15 cellular contexts compared by ENCODE assay signal in the genomic region with DNA sequence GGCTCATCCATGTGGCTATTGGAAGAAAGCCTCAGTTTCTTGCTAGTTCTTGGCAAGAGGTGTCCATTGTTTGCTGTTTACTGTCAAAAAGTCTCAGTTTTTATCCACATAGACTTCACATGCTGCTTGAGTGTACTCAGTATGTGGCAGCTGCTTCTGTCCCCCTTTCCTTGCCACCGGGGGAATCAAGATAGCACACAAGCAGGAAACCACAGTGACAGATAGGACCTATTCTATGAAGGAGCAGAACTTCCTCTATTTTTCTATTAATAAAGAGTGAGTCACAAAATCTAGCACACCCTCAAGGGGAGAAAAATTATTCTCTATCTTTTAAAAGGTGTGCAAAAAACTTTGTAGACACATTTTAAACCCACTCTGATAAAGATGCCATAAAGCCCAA.
DNase-seq lines count a peak whose midpoint lies in the region; ATAC-seq and TF ChIP-seq lines count a peak whose summit lies in the region.
"Had no signal": no experiment of that assay in that cellular context is flagged by ENCODE, and none has a peak within 500 bp of the region (broad histone marks: within the 10 kb centered on the region; RNA-seq: fewer than 3 reads in every experiment).

No MANE protein-coding gene starts in this region.

- ATAC-seq in GM19043 (IDR thresholded peaks at IDR 0.05; ENCODE audit: low read depth, unreplicated experiment) (peak; percentile 77), HG03196 (IDR thresholded peaks at IDR 0.05; ENCODE audit: unreplicated experiment) (peak; percentile 53)
- ATAC-seq: A549 had no signal

- H3K27me3 Mint-ChIP-seq in type B pancreatic cell, result no peaks in the 10 kb centered on the region
- H3K27me3 Mint-ChIP-seq: activated CD4-positive, alpha-beta T cell treated with anti-CD3 and anti-CD28 coated beads, Interleukin-2, amount 10 ng/mL, durations not matched to agents 7 days and 5 days had no signal

- H3K27ac Mint-ChIP-seq in type B pancreatic cell, result no peak overlapping the region
- H3K27ac Mint-ChIP-seq: activated CD4-positive, alpha-beta T cell treated with anti-CD3 and anti-CD28 coated beads, Interleukin-2, amount 10 ng/mL, durations not matched to agents 7 days and 5 days had no signal

- no peak overlapping the region for H3K4me3 Mint-ChIP-seq in type B pancreatic cell
- H3K4me3 Mint-ChIP-seq: activated CD4-positive, alpha-beta T cell treated with anti-CD3 and anti-CD28 coated beads, Interleukin-2, amount 10 ng/mL, durations not matched to agents 7 days and 5 days had no signal

- no peak overlapping the region for H3K4me2 ChIP-seq in OCI-LY7 (ENCODE audit: low read length)
- H3K4me2 ChIP-seq: A549 had no signal

- no peaks in the 10 kb centered on the region for H3K79me2 ChIP-seq in ACC112 (ENCODE audit: control insufficient read depth, insufficient read depth, low read length, unreplicated experiment)
- no peaks in the 10 kb centered on the region for H3K79me2 ChIP-seq in OCI-LY7 (ENCODE audit: insufficient read depth, low read depth, low read length)

- no peaks in the 10 kb centered on the region for H3K9me3 Mint-ChIP-seq in type B pancreatic cell

- H3K4me1 Mint-ChIP-seq in type B pancreatic cell (ENCODE audit: unreplicated experiment), result no peaks in the 10 kb centered on the region
- H3K4me1 Mint-ChIP-seq: activated CD4-positive, alpha-beta T cell treated with anti-CD3 and anti-CD28 coated beads, Interleukin-2, amount 10 ng/mL, durations not matched to agents 7 days and 5 days had no signal

- H3K9me3 ChIP-seq in OCI-LY7 (ENCODE audit: low read length), result no peaks in the 10 kb centered on the region
- peaks cover 5% of the 10 kb centered on the region for H3K9me3 ChIP-seq in effector memory CD4-positive, alpha-beta T cell (ENCODE audit: control insufficient read depth, low read length)
- H3K9me3 ChIP-seq: A549 had no signal

- CTCF ChIA-PET in OCI-LY7 (lab: Charles Lee; ENCODE audit: unreplicated experiment), result no interaction called here

- DNase-seq in OCI-LY7 (ENCODE audit: low spot score), result peak; percentile 7
- no peak for DNase-seq in epidermal melanocyte (ENCODE audit: insufficient read length, low spot score)
- no peak for DNase-seq in central memory CD4-positive, alpha-beta T cell
- no peak for DNase-seq in effector memory CD4-positive, alpha-beta T cell
- DNase-seq in type B pancreatic cell (ENCODE audit: extremely low spot score, unreplicated experiment), result no peak
- DNase-seq: activated CD4-positive, alpha-beta T cell treated with anti-CD3 and anti-CD28 coated beads, Interleukin-2, amount 10 ng/mL, durations not matched to agents 7 days and 5 days; activated effector memory CD4-positive, alpha-beta T cell treated with Interleukin-2 at 50 U/mL for 16 hours; dorsolateral prefrontal cortex; NCI-H1694 treated with DMSO at 0.1 percent for 48 hours; posterior cingulate gyrus had no signal

- H3K27ac ChIP-seq in ACC112 (ENCODE audit: low read depth, low read length) (no peak overlapping the region), OCI-LY7 (ENCODE audit: low read depth, low read length, poor library complexity, severe bottlenecking) (no peak overlapping the region)
- H3K27ac ChIP-seq in effector memory CD4-positive, alpha-beta T cell (ENCODE audit: insufficient read depth, low read length, poor library complexity, severe bottlenecking), result no peak overlapping the region
- H3K27ac ChIP-seq: A549, dorsolateral prefrontal cortex, tibial nerve had no signal

- TF ChIP-seq CTCF in OCI-LY7 (conservative IDR thresholded peaks at IDR 0.05; ENCODE audit: low read length), result no peak
- TF ChIP-seq CTCF in type B pancreatic cell (conservative IDR thresholded peaks at IDR 0.05), result no peak

- H4K20me1 ChIP-seq in OCI-LY7 (ENCODE audit: insufficient read depth, low read length), result no peaks in the 10 kb centered on the region

- H3K4me1 ChIP-seq in ACC112 (ENCODE audit: control insufficient read depth, insufficient read depth, low read length, unreplicated experiment) (no peaks in the 10 kb centered on the region), OCI-LY7 (ENCODE audit: insufficient read depth, low read length, poor library complexity, severe bottlenecking) (no peaks in the 10 kb centered on the region)
- no peaks in the 10 kb centered on the region for H3K4me1 ChIP-seq in effector memory CD4-positive, alpha-beta T cell (ENCODE audit: control insufficient read depth, insufficient read depth, low read length, poor library complexity, severe bottlenecking)
- H3K4me1 ChIP-seq: A549, tibial nerve had no signal

- no TSS peak for BruUV-seq in OCI-LY7 (replicated peaks; lab: Mats Ljungman, UMichigan)

- no peaks in the 10 kb centered on the region for H3K36me3 Mint-ChIP-seq in type B pancreatic cell

- H3K4me3 ChIP-seq in ACC112 (ENCODE audit: low read depth, low read length), result no peak overlapping the region
- no peak overlapping the region for H3K4me3 ChIP-seq in OCI-LY7 (ENCODE audit: low read depth, low read length, poor library complexity, severe bottlenecking)
- no peak overlapping the region for H3K4me3 ChIP-seq in effector memory CD4-positive, alpha-beta T cell (ENCODE audit: insufficient read depth, low read depth, low read length, poor library complexity, severe bottlenecking)
- H3K4me3 ChIP-seq: A549, dorsolateral prefrontal cortex, tibial nerve had no signal

- H3K9me2 ChIP-seq in OCI-LY7 (ENCODE audit: insufficient read depth, low read length), result peaks cover 6% of the 10 kb centered on the region; the same call in 1 of the 2 replicates

- POLR2A ChIA-PET in OCI-LY7 (lab: Charles Lee), result interaction anchor here (0.8 kb wide), 1 partner anchor 14 kb away, joined by 4 read pairs; no protein-coding TSS in a partner anchor

- no peaks in the 10 kb centered on the region for H3K27me3 ChIP-seq in ACC112 (ENCODE audit: insufficient read depth, low read length)
- no peaks in the 10 kb centered on the region for H3K27me3 ChIP-seq in effector memory CD4-positive, alpha-beta T cell (replicated peaks; ENCODE audit: control insufficient read depth, insufficient read depth, low read length, poor library complexity, severe bottlenecking)
- H3K27me3 ChIP-seq: dorsolateral prefrontal cortex, tibial nerve had no signal

- H2AFZ ChIP-seq in ACC112 (ENCODE audit: low read length, unreplicated experiment) (peak overlapping the region; percentile 90), OCI-LY7 (ENCODE audit: low read length) (no peak overlapping the region)

- H3K36me3 ChIP-seq in ACC112 (ENCODE audit: insufficient read depth, low read length) (no peaks in the 10 kb centered on the region), OCI-LY7 (ENCODE audit: insufficient read depth, low read length) (no peaks in the 10 kb centered on the region)
- no peaks in the 10 kb centered on the region for H3K36me3 ChIP-seq in effector memory CD4-positive, alpha-beta T cell (ENCODE audit: control insufficient read depth, insufficient read depth, low read length)
- H3K36me3 ChIP-seq: tibial nerve had no signal

- intact Hi-C loops in OCI-LY7 (cut with micrococcal nuclease; ENCODE audit: unreplicated experiment), result no loop called here
